In the genomic region with DNA sequence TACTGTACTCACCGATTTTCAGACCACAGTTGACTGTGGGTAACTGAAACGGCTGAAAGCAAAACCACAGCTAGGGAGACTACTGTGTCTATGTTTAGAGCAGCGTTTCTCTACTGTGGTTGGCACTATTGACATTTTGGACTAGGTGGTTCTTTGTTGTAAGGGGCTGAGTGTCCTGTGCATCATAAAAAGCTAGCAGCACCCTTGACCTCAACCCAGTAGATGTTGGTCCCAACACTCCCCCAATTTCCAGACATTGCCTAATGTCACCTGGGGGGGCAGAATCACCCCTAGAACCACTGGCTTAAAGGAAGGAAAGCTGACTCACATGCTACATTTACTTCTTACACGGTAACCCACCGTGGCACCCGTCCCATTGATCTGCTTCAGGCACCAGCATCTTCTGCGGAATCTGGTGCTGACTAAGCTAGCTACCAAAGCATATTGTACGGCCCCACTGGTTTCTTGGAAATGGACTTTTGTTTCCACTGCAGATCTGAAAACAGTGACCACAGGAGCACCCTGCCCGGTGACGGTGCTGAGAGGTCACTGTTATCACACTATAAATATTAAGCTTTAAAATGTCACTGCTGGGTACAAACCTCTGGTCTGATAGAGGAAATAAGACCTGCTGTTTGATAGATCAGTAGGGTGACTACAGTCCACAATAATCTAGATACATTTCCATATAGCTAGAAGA, we compare ENCODE assay signal across 9 cellular contexts.
DNase-seq lines count a peak whose midpoint lies in the region; ATAC-seq lines count a peak whose summit lies in the region.
"Had no signal": no experiment of that assay in that cellular context is flagged by ENCODE, and none has a peak within 500 bp of the region (broad histone marks: within the 10 kb centered on the region; RNA-seq: fewer than 3 reads in every experiment).

No MANE protein-coding gene starts in this region.

- CTCF ChIA-PET in CD8-positive, alpha-beta memory T cell (lab: Charles Lee): interaction anchor here (1.2 kb wide), 1 partner anchor 9 kb away, joined by 5 read pairs; no protein-coding TSS in a partner anchor

- H3K27ac Mint-ChIP-seq in CD8-positive, alpha-beta memory T cell: peak overlapping the region in 4 of 8 donors; percentile 10 to 66 (median 52)
- H3K27ac Mint-ChIP-seq: nephron had no signal

- H3K4me1 ChIP-seq in CD8-positive, alpha-beta memory T cell (ENCODE audit: insufficient read depth, low read length): peaks cover 17% of the 10 kb centered on the region

- peaks cover 21 to 30% (median 27%) of the 10 kb centered on the region in 3 donors for H3K4me1 Mint-ChIP-seq in CD8-positive, alpha-beta memory T cell
- H3K4me1 Mint-ChIP-seq: nephron had no signal

- H3K27me3 ChIP-seq in CD8-positive, alpha-beta memory T cell (ENCODE audit: insufficient read depth, low read length, poor library complexity, severe bottlenecking): no peaks in the 10 kb centered on the region

- peak overlapping the region; percentile 15 to 87 (median 82) for H3K4me3 Mint-ChIP-seq in CD8-positive, alpha-beta memory T cell
- H3K4me3 Mint-ChIP-seq: nephron had no signal

- H3K4me3 ChIP-seq in CD8-positive, alpha-beta memory T cell (ENCODE audit: low read length): no peak overlapping the region

- no peaks in the 10 kb centered on the region for H3K9me3 Mint-ChIP-seq in CD8-positive, alpha-beta memory T cell

- H3K36me3 Mint-ChIP-seq in CD8-positive, alpha-beta memory T cell: no peaks in the 10 kb centered on the region

- H3K27me3 Mint-ChIP-seq in CD8-positive, alpha-beta memory T cell: peaks cover 20 to 23% of the 10 kb centered on the region in 2 donors

- ATAC-seq in GM21529 (IDR thresholded peaks at IDR 0.05; ENCODE audit: unreplicated experiment) (peak; percentile 90), left ventricle myocardium superior (no peak)

- no peaks in the 10 kb centered on the region for H3K9me3 ChIP-seq in CD8-positive, alpha-beta memory T cell (ENCODE audit: low read length)

- H3K36me3 ChIP-seq in CD8-positive, alpha-beta memory T cell (ENCODE audit: insufficient read depth, low read length): no peaks in the 10 kb centered on the region

- POLR2A ChIA-PET in CD8-positive, alpha-beta memory T cell (lab: Charles Lee): no interaction called here

- intact Hi-C loops in left ventricle myocardium superior (cut with micrococcal nuclease): no loop called here

- DNase-seq in CD8-positive, alpha-beta memory T cell: peak; percentile 2 to 64 (median 33)
- DNase-seq in LHCN-M2 (ENCODE audit: low read depth) (peak; percentile 19), activated T-helper 1 cell treated with Interleukin-2 at 50 U/mL for 16 hours (ENCODE audit: low read depth) (peak; percentile 8), HCEC 1CT (no peak), left ventricle myocardium superior (no peak), amniotic stem cell (lab: John Stamatoyannopoulos, UW) (no peak)
- DNase-seq in stimulated activated CD8-positive, alpha-beta memory T cell treated with anti-CD3 and anti-CD28 coated beads, Interleukin-15, amount 100 ng/mL, for 48 hours (ENCODE audit: low read depth in 2 of 2): peak; percentile 62 to 63

- H3K27ac ChIP-seq in CD8-positive, alpha-beta memory T cell (ENCODE audit: low read depth, low read length): no peak overlapping the region

Comparison
In these comparisons a context has a peak if more than half of its experiments do, and no peak if none do; other contexts are left out.
1. DNase-seq: peak in CD8-positive, alpha-beta memory T cell (5 of 5), LHCN-M2 (single experiment), activated T-helper 1 cell treated with Interleukin-2 at 50 U/mL for 16 hours (single experiment) and stimulated activated CD8-positive, alpha-beta memory T cell treated with anti-CD3 and anti-CD28 coated beads, Interleukin-15, amount 100 ng/mL, for 48 hours (2 of 2); none in HCEC 1CT (single experiment), left ventricle myocardium superior (single experiment) and amniotic stem cell (single experiment).